ENCODE assay signal across 7 cellular contexts in genomic region chr4:1819284-1819683, GRCh38. TPM values are rescaled to one million over a fixed set of nuclear protein-coding genes. Genes with fewer than 3 reads are reported as not detected.
"Had no signal": no experiment of that assay in that cellular context is flagged by ENCODE, and none has a peak within 500 bp of the region (broad histone marks: within the 10 kb centered on the region; RNA-seq: fewer than 3 reads in every experiment).

No MANE protein-coding gene starts in this region.

- H3K4me3 Mint-ChIP-seq: immature natural killer cell; stimulated activated effector memory CD8-positive, alpha-beta T cell treated with anti-CD3 and anti-CD28 coated beads, Interleukin-12 subunit alpha, Interleukin-12 subunit beta, amount 100 ng/mL, for 72 hours had no signal

- H3K27ac ChIP-seq: thyroid gland had no signal

- H3K4me1 Mint-ChIP-seq: immature natural killer cell; stimulated activated effector memory CD8-positive, alpha-beta T cell treated with anti-CD3 and anti-CD28 coated beads, Interleukin-12 subunit alpha, Interleukin-12 subunit beta, amount 100 ng/mL, for 72 hours had no signal

- H3K4me1 ChIP-seq: thyroid gland had no signal

- H3K4me3 ChIP-seq: thyroid gland had no signal

- DNase-seq: activated CD4-positive, alpha-beta T cell treated with anti-CD3 and anti-CD28 coated beads, Interleukin-2, amount 50 U/mL, for 1 hour; activated CD8-positive, alpha-beta memory T cell treated with anti-CD3 and anti-CD28 coated beads for 24 hours; activated gamma-delta T cell treated with Interleukin-2 at 50 U/mL for 16 hours; anterior cingulate cortex; immature natural killer cell; thyroid gland had no signal

- ATAC-seq: stimulated activated effector memory CD8-positive, alpha-beta T cell treated with anti-CD3 and anti-CD28 coated beads, Interleukin-12 subunit alpha, Interleukin-12 subunit beta, amount 100 ng/mL, for 72 hours had no signal

- H3K27me3 ChIP-seq: thyroid gland had no signal

- H3K9me3 ChIP-seq: thyroid gland had no signal

- H3K9me3 Mint-ChIP-seq: immature natural killer cell; stimulated activated effector memory CD8-positive, alpha-beta T cell treated with anti-CD3 and anti-CD28 coated beads, Interleukin-12 subunit alpha, Interleukin-12 subunit beta, amount 100 ng/mL, for 72 hours had no signal

- H3K27ac Mint-ChIP-seq: stimulated activated effector memory CD8-positive, alpha-beta T cell treated with anti-CD3 and anti-CD28 coated beads, Interleukin-12 subunit alpha, Interleukin-12 subunit beta, amount 100 ng/mL, for 72 hours had no signal

RNA-seq across cellular contexts. Expression of gene FGFR3, which starts 26.2 kb away (rescaled TPM):
- polyA plus RNA-seq: immature natural killer cell had no signal
